Comparison of ENCODE assay signal across 8 cellular contexts in the genomic region with DNA sequence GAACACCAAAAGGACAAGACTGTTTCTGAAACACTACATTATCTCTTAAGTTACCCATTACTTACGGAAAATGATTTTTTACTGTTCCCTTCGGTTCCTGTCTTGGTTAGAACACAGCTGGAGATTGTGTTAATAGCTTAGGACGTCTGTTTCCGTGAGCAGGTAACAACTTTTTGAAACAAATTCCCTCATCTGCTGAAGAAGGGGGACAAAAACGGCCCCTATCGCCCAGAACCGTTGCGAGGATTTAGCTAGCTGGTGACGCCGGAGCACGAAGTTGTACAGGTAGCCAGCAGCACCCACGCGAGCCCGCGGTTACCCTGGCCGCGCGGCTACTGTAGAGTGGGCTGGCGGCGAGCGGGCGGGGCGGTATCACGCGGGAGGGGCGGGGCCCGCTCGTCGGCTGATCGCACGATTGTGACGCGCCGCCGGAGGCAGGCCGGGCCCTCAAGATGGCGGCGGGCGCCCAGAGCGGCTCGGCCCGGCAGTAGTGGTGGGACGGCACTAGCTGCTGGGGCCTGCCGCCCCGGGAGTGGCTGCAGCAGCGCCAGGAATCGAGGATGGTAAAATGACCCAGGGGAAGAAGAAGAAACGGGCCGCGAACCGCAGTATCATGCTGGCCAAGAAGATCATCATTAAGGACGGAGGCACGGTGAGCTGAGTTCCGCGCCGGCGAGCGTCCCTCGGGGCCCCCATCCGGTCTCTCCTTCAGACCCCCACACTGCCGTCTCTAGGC.
DNase-seq lines count a peak whose midpoint lies in the region; ATAC-seq and TF ChIP-seq lines count a peak whose summit lies in the region.

No MANE protein-coding gene starts in this region.

- H3K4me1 Mint-ChIP-seq in endodermal cell, result peaks cover 22% of the 10 kb centered on the region
- H3K4me1 Mint-ChIP-seq in mesothelial cell of epicardium, result peaks cover 54% of the 10 kb centered on the region

- H3K27me3 Mint-ChIP-seq in endodermal cell (ENCODE audit: insufficient read depth) (no peaks in the 10 kb centered on the region), mesothelial cell of epicardium (ENCODE audit: low read depth) (no peaks in the 10 kb centered on the region)

- DNase-seq in COLO829 (ENCODE audit: low spot score), result peak; percentile 66
- DNase-seq in HPDE6-E6E7 (ENCODE audit: extremely low spot score), result peak; percentile 59
- DNase-seq in NK-92 treated with Interleukin-12 subunit alpha and Interleukin-12 subunit beta, amount 100 ng/mL, for 24 hours (lab: John Stamatoyannopoulos, UW), result peak; percentile 89
- DNase-seq in activated CD8-positive, alpha-beta memory T cell treated with anti-CD3 and anti-CD28 coated beads, Interleukin-2, amount 50 U/mL, for 1 hour (ENCODE audit: extremely low read depth), result peak; percentile 67
- peak; percentile 91 for DNase-seq in endodermal cell
- peak; percentile 80 to 87 for DNase-seq in mesothelial cell of epicardium (ENCODE audit: low spot score in 2 of 2, unreplicated experiment in 2 of 2)
- DNase-seq in stimulated activated CD8-positive, alpha-beta memory T cell treated with anti-CD3 and anti-CD28 coated beads, Interleukin-15, amount 100 ng/mL, for 4 hours (ENCODE audit: low read depth in 2 of 2), result peak; percentile 81 to 85

- H3K4me3 ChIP-seq in endodermal cell (ENCODE audit: low read length), result peak overlapping the region; percentile 95

- peaks cover 16% of the 10 kb centered on the region for H3K36me3 Mint-ChIP-seq in endodermal cell (ENCODE audit: low read depth)
- no peaks in the 10 kb centered on the region for H3K36me3 Mint-ChIP-seq in mesothelial cell of epicardium

- peak overlapping the region; percentile 94 for H3K9ac ChIP-seq in endodermal cell (ENCODE audit: extremely low read depth, low read length, poor library complexity, severe bottlenecking)

- peak overlapping the region; percentile 94 for H3K4me3 Mint-ChIP-seq in endodermal cell
- peak overlapping the region; percentile 89 for H3K4me3 Mint-ChIP-seq in mesothelial cell of epicardium

- H3K27ac ChIP-seq in endodermal cell (ENCODE audit: low read depth, low read length), result peak overlapping the region; percentile 96

- H3K9me3 Mint-ChIP-seq in endodermal cell (no peaks in the 10 kb centered on the region), mesothelial cell of epicardium (no peaks in the 10 kb centered on the region)

- TF ChIP-seq CTCF in endodermal cell (conservative IDR thresholded peaks at IDR 0.05) (no peak), mesothelial cell of epicardium (IDR thresholded peaks at IDR 0.05; ENCODE audit: unreplicated experiment) (no peak)

- peak; percentile 76 for ATAC-seq in GM19468 (IDR thresholded peaks at IDR 0.05; ENCODE audit: extremely low read depth, unreplicated experiment)

- no peaks in the 10 kb centered on the region for H3K27me3 ChIP-seq in endodermal cell (ENCODE audit: control insufficient read depth, insufficient read depth, low read length, poor library complexity, severe bottlenecking)

- no peaks in the 10 kb centered on the region for H3K4me1 ChIP-seq in endodermal cell (ENCODE audit: control insufficient read depth, insufficient read depth, low read length)

- WGBS in endodermal cell (ENCODE audit: insufficient coverage in 1 of 2, insufficient read length in 1 of 2), 2 experiments, result 0% methylated on average over 16 to 61 of the region's 61 CpGs

- H3K27ac Mint-ChIP-seq in endodermal cell (peak overlapping the region; percentile 99), mesothelial cell of epicardium (peak overlapping the region; percentile 100)

- H3K36me3 ChIP-seq in endodermal cell (ENCODE audit: control insufficient read depth, insufficient read depth, low read length), result peaks cover 3% of the 10 kb centered on the region

- no peaks in the 10 kb centered on the region for H3K9me3 ChIP-seq in endodermal cell (ENCODE audit: control insufficient read depth, low read length)

Comparison
In these comparisons a context has a peak if more than half of its experiments do, and no peak if none do; other contexts are left out.
1. Peak in every context shown above with its lines: DNase-seq, ATAC-seq, H3K4me3 ChIP-seq and H3K27ac ChIP-seq.